In the genomic region with DNA sequence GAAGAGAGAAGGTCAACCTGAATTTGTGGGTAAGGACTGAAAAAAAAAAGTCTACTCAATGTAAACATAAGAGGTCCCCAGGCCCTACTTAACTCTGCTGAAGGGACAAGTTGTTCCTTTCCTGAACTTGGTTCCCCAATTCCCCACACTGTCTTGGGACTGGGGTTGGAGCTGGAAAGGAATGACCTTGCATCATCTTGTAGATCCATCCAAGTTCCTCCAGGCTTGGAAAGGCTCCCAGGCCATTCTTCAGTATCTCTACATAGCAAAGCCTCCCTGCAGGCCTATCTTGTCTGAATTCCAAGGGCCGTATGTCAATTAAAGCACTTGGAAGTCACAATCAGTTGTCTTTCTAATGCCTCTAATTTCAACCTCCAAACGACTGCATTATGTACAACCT, we compare ENCODE assay signal across 24 cellular contexts.
DNase-seq lines count a peak whose midpoint lies in the region; ATAC-seq and TF ChIP-seq lines count a peak whose summit lies in the region.
"Had no signal": no experiment of that assay in that cellular context is flagged by ENCODE, and none has a peak within 500 bp of the region (broad histone marks: within the 10 kb centered on the region; RNA-seq: fewer than 3 reads in every experiment).

No MANE protein-coding gene starts in this region.

- no peak for TF ChIP-seq EP300 in sigmoid colon (IDR thresholded peaks at IDR 0.05)

- TF ChIP-seq CTCF in heart left ventricle (IDR thresholded peaks at IDR 0.05) (no peak), sigmoid colon (IDR thresholded peaks at IDR 0.05) (no peak)

- intact Hi-C loops in heart left ventricle (cut with DNase I), result no loop called here
- intact Hi-C loops in sigmoid colon (cut with DNase I), result no loop called here

- 52 to 69% (median 57%) methylated on average over 2 of the region's 2 CpGs for WGBS in heart left ventricle, 4 donors
- 71 to 83% methylated on average over 2 of the region's 2 CpGs for WGBS in sigmoid colon, 2 donors

- H3K4me3 ChIP-seq in adipocyte (ENCODE audit: low read length) (peak overlapping the region; percentile 31), heart left ventricle (no peak overlapping the region), sigmoid colon (no peak overlapping the region)
- H3K4me3 ChIP-seq: coronary artery, esophagus muscularis mucosa, upper lobe of left lung had no signal

- no peaks in the 10 kb centered on the region for H3K36me3 ChIP-seq in adipocyte (ENCODE audit: control insufficient read depth, insufficient read depth, low read length, severe bottlenecking)
- no peaks in the 10 kb centered on the region for H3K36me3 ChIP-seq in heart left ventricle
- H3K36me3 ChIP-seq in sigmoid colon, result no peaks in the 10 kb centered on the region
- H3K36me3 ChIP-seq: esophagus muscularis mucosa, upper lobe of left lung had no signal

- H3K9me3 ChIP-seq in adipocyte (ENCODE audit: control insufficient read depth, low read length) (peaks cover 5% of the 10 kb centered on the region), heart left ventricle (peaks cover 0 to 19% (median 0%) of the 10 kb centered on the region in 12 donors), sigmoid colon (no peaks in the 10 kb centered on the region)
- H3K9me3 ChIP-seq: upper lobe of left lung had no signal

- peak overlapping the region in 6 of 12 donors; percentile 7 to 87 (median 48) for H3K27ac ChIP-seq in heart left ventricle
- H3K27ac ChIP-seq in sigmoid colon, result no peak overlapping the region
- H3K27ac ChIP-seq: upper lobe of left lung had no signal

- H3K9ac ChIP-seq in adipocyte (ENCODE audit: low read length), result no peak overlapping the region

- ATAC-seq in heart left ventricle (peak; percentile 83 to 90 (median 88)), GM21515 (IDR thresholded peaks at IDR 0.05; ENCODE audit: unreplicated experiment) (no peak)
- ATAC-seq in stimulated activated naive CD8-positive, alpha-beta T cell treated with anti-CD3 and anti-CD28 coated beads, Interleukin-15, Interleukin-2, amounts not matched to agents 100 U/mL and 50 U/mL, for 24 hours, result no peak
- ATAC-seq: naive thymus-derived CD8-positive, alpha-beta T cell had no signal

- H3K27me3 ChIP-seq in adipocyte (replicated peaks; ENCODE audit: control insufficient read depth, insufficient read depth, low read length) (no peaks in the 10 kb centered on the region), heart left ventricle (no peaks in the 10 kb centered on the region), sigmoid colon (no peaks in the 10 kb centered on the region)
- H3K27me3 ChIP-seq: esophagus muscularis mucosa, upper lobe of left lung had no signal

- H3K4me1 ChIP-seq in adipocyte (ENCODE audit: control insufficient read depth, insufficient read depth, low read length) (peaks cover 30% of the 10 kb centered on the region), heart left ventricle (peaks cover 0 to 11% (median 0%) of the 10 kb centered on the region in 12 donors), sigmoid colon (no peaks in the 10 kb centered on the region)
- H3K4me1 ChIP-seq: esophagus muscularis mucosa, upper lobe of left lung had no signal

- TF ChIP-seq POLR2A in heart left ventricle (IDR thresholded peaks at IDR 0.05) (no peak), sigmoid colon (IDR thresholded peaks at IDR 0.05) (no peak)

- DNase-seq in AG08395 (ENCODE audit: low spot score) (peak; percentile 37), adipocyte (ENCODE audit: low read depth) (no peak), heart left ventricle (peak in 4 of 5 donors; percentile 44 to 76 (median 62)), sigmoid colon (peak; percentile 88)
- no peak for DNase-seq in stimulated activated naive CD8-positive, alpha-beta T cell treated with anti-CD3 and anti-CD28 coated beads, Interleukin-15, Interleukin-2, amounts not matched to agents 100 U/mL and 50 U/mL, for 24 hours
- no peak for DNase-seq in stimulated activated CD4-positive, alpha-beta T cell treated with anti-CD3 and anti-CD28 coated beads, Interleukin-2, amount 100 ng/mL, for 24 hours
- DNase-seq in stimulated activated CD4-positive, alpha-beta T cell treated with anti-CD3 and anti-CD28 coated beads, Interleukin-4, amount 100 ng/mL, for 24 hours, result no peak
- DNase-seq: 8988T; activated CD4-positive, alpha-beta T cell treated with anti-CD3 and anti-CD28 coated beads for 48 hours; activated gamma-delta T cell treated with Interleukin-2 at 50 U/mL for 16 hours; activated T-cell treated with anti-CD3 and anti-CD28 coated beads, Interleukin-2, amount 50 U/mL, for 24 hours; COR-L47; DMS79 treated with DMSO at 0.1 percent for 48 hours; endodermal cell; head of caudate nucleus; IMR-90; naive thymus-derived CD8-positive, alpha-beta T cell; NCI-H2029 treated with DMSO at 0.1 percent for 48 hours; OCI-M1; stimulated activated CD4-positive, alpha-beta T cell treated with anti-CD3 and anti-CD28 coated beads, Interleukin-12 subunit alpha, Interleukin-12 subunit beta, amount 100 ng/mL, for 4 hours; upper lobe of left lung had no signal

Comparison
In these comparisons a context has a peak if more than half of its experiments do, and no peak if none do; other contexts are left out.
1. DNase-seq: peak in AG08395 (single experiment), heart left ventricle (4 of 5) and sigmoid colon (single experiment); none in adipocyte (single experiment), stimulated activated naive CD8-positive, alpha-beta T cell treated with anti-CD3 and anti-CD28 coated beads, Interleukin-15, Interleukin-2, amounts not matched to agents 100 U/mL and 50 U/mL, for 24 hours (single experiment), stimulated activated CD4-positive, alpha-beta T cell treated with anti-CD3 and anti-CD28 coated beads, Interleukin-2, amount 100 ng/mL, for 24 hours (0 of 2) and stimulated activated CD4-positive, alpha-beta T cell treated with anti-CD3 and anti-CD28 coated beads, Interleukin-4, amount 100 ng/mL, for 24 hours (single experiment).
2. ATAC-seq: peak in heart left ventricle (4 of 4); none in stimulated activated naive CD8-positive, alpha-beta T cell treated with anti-CD3 and anti-CD28 coated beads, Interleukin-15, Interleukin-2, amounts not matched to agents 100 U/mL and 50 U/mL, for 24 hours (single experiment) and GM21515 (single experiment).